In the genomic region with DNA sequence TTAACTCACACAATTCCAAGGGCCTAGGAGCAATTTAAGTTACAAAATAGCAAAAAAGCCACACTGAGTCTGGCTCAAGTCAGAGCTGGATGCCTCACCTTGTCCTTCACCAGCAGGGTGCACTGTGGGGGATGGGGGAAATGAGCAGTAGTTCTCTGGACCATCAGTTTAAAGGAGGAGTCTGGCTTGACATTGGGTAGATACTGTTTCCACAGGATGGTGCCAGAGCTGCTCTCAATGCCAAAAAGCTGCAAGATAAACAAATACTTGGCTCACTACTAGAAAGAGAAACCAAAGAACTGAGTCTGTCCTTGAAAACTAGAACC, we compare ENCODE assay signal across 1 cellular context.
TF ChIP-seq lines count a peak whose summit lies in the region.

No MANE protein-coding gene starts in this region.

TF ChIP-seq in IMR-90, 13 proteins besides CTCF, POLR2A, EP300 and RAD21:
- TF ChIP-seq MXI1 (IDR thresholded peaks at IDR 0.05; ENCODE audit: borderline replicate concordance, low read depth, low read length) (no peak), FOS (IDR thresholded peaks at IDR 0.05; ENCODE audit: low read depth, low read length) (no peak), CEBPB (IDR thresholded peaks at IDR 0.05; ENCODE audit: low read depth, low read length) (no peak), RFX5 (IDR thresholded peaks at IDR 0.05; ENCODE audit: low read depth, low read length) (no peak), BHLHE40 (IDR thresholded peaks at IDR 0.05; ENCODE audit: low read depth, low read length) (no peak), CHD1 (IDR thresholded peaks at IDR 0.05; ENCODE audit: low read depth, low read length) (no peak), SMC3 (IDR thresholded peaks at IDR 0.05; ENCODE audit: low read depth, low read length) (no peak), MAFK (IDR thresholded peaks at IDR 0.05; ENCODE audit: low read depth, low read length) (no peak)
- TF ChIP-seq, protein P1, sequence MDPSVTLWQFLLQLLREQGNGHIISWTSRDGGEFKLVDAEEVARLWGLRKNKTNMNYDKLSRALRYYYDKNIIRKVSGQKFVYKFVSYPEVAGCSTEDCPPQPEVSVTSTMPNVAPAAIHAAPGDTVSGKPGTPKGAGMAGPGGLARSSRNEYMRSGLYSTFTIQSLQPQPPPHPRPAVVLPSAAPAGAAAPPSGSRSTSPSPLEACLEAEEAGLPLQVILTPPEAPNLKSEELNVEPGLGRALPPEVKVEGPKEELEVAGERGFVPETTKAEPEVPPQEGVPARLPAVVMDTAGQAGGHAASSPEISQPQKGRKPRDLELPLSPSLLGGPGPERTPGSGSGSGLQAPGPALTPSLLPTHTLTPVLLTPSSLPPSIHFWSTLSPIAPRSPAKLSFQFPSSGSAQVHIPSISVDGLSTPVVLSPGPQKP (IDR thresholded peaks at IDR 0.05; ENCODE audit: borderline replicate concordance, low read depth, low read length), result no peak
TF ChIP-seq in IMR-90: peak in this region for 0.
